ENCODE assay signal across 1 cellular context in genomic region chr19:48787331-48787730, GRCh38.
TF ChIP-seq lines count a peak whose summit lies in the region.

No MANE protein-coding gene starts in this region.

TF ChIP-seq in K562, 482 proteins besides CTCF, POLR2A, EP300 and RAD21:
- TF ChIP-seq USF2 (CRISPR knock-in tag; IDR thresholded peaks at IDR 0.05): 0 out of 2 replicates have a peak, but pooled peaks have one; percentile 6
